In genomic region chr11:954392-955144, GRCh38 we compare ENCODE assay signal across 15 cellular contexts. TPM values are rescaled to one million over a fixed set of nuclear protein-coding genes. Genes with fewer than 3 reads are reported as not detected.
A peak's percentile ranks its signal among the peaks of the same experiment; 100 is the strongest.
DNase-seq lines count a peak whose midpoint lies in the region; ATAC-seq, FAIRE-seq and TF ChIP-seq lines count a peak whose summit lies in the region.
"Had no signal": no experiment of that assay in that cellular context is flagged by ENCODE, and none has a peak within 500 bp of the region (broad histone marks: within the 10 kb centered on the region; RNA-seq: fewer than 3 reads in every experiment).

No MANE protein-coding gene starts in this region.

- TF ChIP-seq POLR2A in A549 (IDR thresholded peaks at IDR 0.05; ENCODE audit: low read length) (no peak), GM12892 (IDR thresholded peaks at IDR 0.05; ENCODE audit: low read depth, low read length) (no peak)

- 54% methylated on average over 5 of the region's 5 CpGs for WGBS in A549 (ENCODE audit: missing lambda C conversion rate)

- CTCF ChIA-PET in A549 (lab: Yijun Ruan, JAX) = interaction anchor here (0.6 to 1.9 kb wide), 3 partner anchors 20 to 445 kb away, joined by 3 to 6 read pairs (median 4); no protein-coding TSS in a partner anchor

- ATAC-seq in A549 = no peak
- no peak for ATAC-seq in GM18511 (IDR thresholded peaks at IDR 0.05; ENCODE audit: unreplicated experiment)
- no peak for ATAC-seq in HG03439 (IDR thresholded peaks at IDR 0.05; ENCODE audit: unreplicated experiment)
- ATAC-seq in HG03280 (IDR thresholded peaks at IDR 0.05; ENCODE audit: unreplicated experiment) = no peak
- ATAC-seq in GM19328 (IDR thresholded peaks at IDR 0.05; ENCODE audit: unreplicated experiment) = no peak

- peak overlapping the region; percentile 76 for H3K4me2 ChIP-seq in A549

- DNase-seq in A549 (ENCODE audit: low read depth in 1 of 2, low spot score in 1 of 2) (no peak), GM12892 (ENCODE audit: insufficient read length) (no peak), iPS-NIHi7 (ENCODE audit: extremely low spot score) (peak; percentile 4)
- DNase-seq: activated CD4-positive, alpha-beta T cell treated with anti-CD3 and anti-CD28 coated beads, Interleukin-2, amount 50 U/mL, for 4 hours; AML-193; cortex of kidney; EL; HFFc6; NCI-H226 had no signal

- TF ChIP-seq RAD21 in A549 (conservative IDR thresholded peaks at IDR 0.05 in 1 of 2, IDR thresholded peaks at IDR 0.05 in 1 of 2) = no peak

- no peak for TF ChIP-seq EP300 in A549 (IDR thresholded peaks at IDR 0.05)

- H3K27ac ChIP-seq in A549 = peak overlapping the region; percentile 77 to 93
- peak overlapping the region; percentile 89 for H3K27ac ChIP-seq in VCaP
- H3K27ac ChIP-seq: right atrium auricular region had no signal

- no peak for FAIRE-seq in A549 (lab: Jason Lieb, UNC)
- peak; percentile 61 for FAIRE-seq in GM12892 (lab: Jason Lieb, UNC)

- peaks cover 54% of the 10 kb centered on the region for H3K4me1 ChIP-seq in A549

- H3K9me3 ChIP-seq in A549 = peaks cover 5% of the 10 kb centered on the region; the same call in 1 of the 3 replicates

- POLR2A ChIA-PET in A549 (lab: Yijun Ruan, JAX) = no interaction called here

- TF ChIP-seq CTCF in A549 (IDR thresholded peaks at IDR 0.05) = no peak
- no peak for TF ChIP-seq CTCF in VCaP (conservative IDR thresholded peaks at IDR 0.05)

- H3K4me3 ChIP-seq in A549 = no peak overlapping the region
- H3K4me3 ChIP-seq: right atrium auricular region had no signal

TF ChIP-seq in A549, 52 proteins besides CTCF, POLR2A, EP300 and RAD21:
- TF ChIP-seq HEYL (CRISPR knock-in tag; IDR thresholded peaks at IDR 0.05) (no peak), POLR2AphosphoS2 (conservative IDR thresholded peaks at IDR 0.05; ENCODE audit: low read length) (no peak), KDM1A (IDR thresholded peaks at IDR 0.05; ENCODE audit: low read depth) (no peak; the same call in 1 of the 2 replicates), ZNF302 (CRISPR knock-in tag; IDR thresholded peaks at IDR 0.05) (no peak)

RNA-seq across cellular contexts. Expression of gene AP2A2, which starts 28.9 kb away (rescaled TPM):
- 60.4 and 72.6 TPM in 2 replicates for polyA plus RNA-seq in A549 (2011; rRNA removed)
- 74.8 and 78.3 TPM in 2 replicates for polyA plus RNA-seq in A549 (2012; cell fraction: cytosol; rRNA removed)
- 123 and 157 TPM in 2 replicates for polyA plus RNA-seq in A549 (2012; cell fraction: nucleus; rRNA removed)
- polyA plus RNA-seq in A549 (2017; fragmentation: RNase III; extraction: RNeasy Plus Mini Kit Qiagen cat#74134 plus additional on column Dnase treatment) = 39.4 to 45.7 TPM (median 41.3 TPM) in 3 replicates
- 115 and 145 TPM in 2 replicates for polyA minus RNA-seq in A549 (2011; rRNA and poly(A)+ RNA removed)
- 20.5 TPM for polyA plus RNA-seq in GM12892 (2012; ENCODE audit: missing spikeins)

RNA-seq across cellular contexts. Expression of gene CHID1, which starts 44.0 kb away (rescaled TPM):
- polyA plus RNA-seq in A549 (2011; rRNA removed) (53.8 and 58.4 TPM in 2 replicates), A549 (2017; fragmentation: RNase III; extraction: RNeasy Plus Mini Kit Qiagen cat#74134 plus additional on column Dnase treatment) (70.5 to 74.4 TPM (median 70.6 TPM) in 3 replicates)
- polyA plus RNA-seq in A549 (2012; cell fraction: cytosol; rRNA removed) = 86.9 and 87.3 TPM in 2 replicates
- polyA plus RNA-seq in A549 (2012; cell fraction: nucleus; rRNA removed) = 85.8 and 99.4 TPM in 2 replicates
- 56.0 and 69.2 TPM in 2 replicates for polyA minus RNA-seq in A549 (2011; rRNA and poly(A)+ RNA removed)
- polyA plus RNA-seq in GM12892 (2012; ENCODE audit: missing spikeins) = 30.8 TPM
